In genomic region chr6:123497025-123497424, GRCh38 we compare ENCODE assay signal across 37 cellular contexts.
"Had no signal": no experiment of that assay in that cellular context is flagged by ENCODE, and none has a peak within 500 bp of the region (broad histone marks: within the 10 kb centered on the region; RNA-seq: fewer than 3 reads in every experiment).

No MANE protein-coding gene starts in this region.

- H3K27ac Mint-ChIP-seq: activated naive CD4-positive, alpha-beta T cell treated with anti-CD3 and anti-CD28 coated beads for 36 hours; activated naive CD4-positive, alpha-beta T cell treated with anti-CD3 and anti-CD28 coated beads, Interleukin-2, amount 10 ng/mL, durations not matched to agents 7 days and 5 days; activated naive CD4-positive, alpha-beta T cell treated with anti-CD3 and anti-CD28 coated beads, Interleukin-2, amount 50 U/mL, for 24 hours; activated naive CD4-positive, alpha-beta T cell treated with anti-CD3 and anti-CD28 coated beads, Interleukin-2, amount 50 U/mL, for 72 hours; activated naive CD8-positive, alpha-beta T cell; activated naive CD8-positive, alpha-beta T cell treated with anti-CD3 and anti-CD28 coated beads for 36 hours; activated naive CD8-positive, alpha-beta T cell treated with anti-CD3 and anti-CD28 coated beads, Interleukin-2, amount 10 ng/mL, durations not matched to agents 7 days and 5 days; activated naive CD8-positive, alpha-beta T cell treated with anti-CD3 and anti-CD28 coated beads, Interleukin-2, amount 50 U/mL, for 24 hours; activated T-cell treated with anti-CD3 and anti-CD28 coated beads, Interleukin-2, amount 50 U/mL, for 24 hours; activated T-cell treated with anti-CD3 and anti-CD28 coated beads, Interleukin-2, amount 50 U/mL, for 72 hours; activated T-helper 1 cell treated with anti-CD3 and anti-CD28 coated beads, Interleukin-12 subunit alpha, Interleukin-12 subunit beta, Interleukin-2, Interleukin-4 antibody, amounts not matched to agents 30 ng/mL and 10 ng/mL and 1 ng/mL, durations not matched to agents 14 hours and 24 hours and 36 hours; activated T-helper 17 cell treated with anti-CD3 and anti-CD28 coated beads, Interleukin-2, amount 50 U/mL, for 72 hours; activated T-helper 2 cell treated with anti-CD3 and anti-CD28 coated beads, Interferon-gamma antibody, Interleukin-2, Interleukin-4, amounts not matched to agents 10 μg/mL and 5 μg/mL and 100 μg/mL, durations not matched to agents 14 hours and 24 hours and 36 hours; brain had no signal

- H3K4me1 Mint-ChIP-seq: activated naive CD4-positive, alpha-beta T cell treated with anti-CD3 and anti-CD28 coated beads, Interleukin-2, amount 10 ng/mL, durations not matched to agents 7 days and 5 days; activated naive CD4-positive, alpha-beta T cell treated with anti-CD3 and anti-CD28 coated beads, Interleukin-2, amount 50 U/mL, for 24 hours; activated naive CD8-positive, alpha-beta T cell treated with anti-CD3 and anti-CD28 coated beads for 36 hours; activated naive CD8-positive, alpha-beta T cell treated with anti-CD3 and anti-CD28 coated beads, Interleukin-2, amount 10 ng/mL, durations not matched to agents 7 days and 5 days; activated naive CD8-positive, alpha-beta T cell treated with anti-CD3 and anti-CD28 coated beads, Interleukin-2, amount 50 U/mL, for 24 hours; activated T-helper 17 cell treated with anti-CD3 and anti-CD28 coated beads, Interleukin-2, amount 50 U/mL, for 72 hours; brain; central memory CD8-positive, alpha-beta T cell had no signal

- H3K27me3 ChIP-seq: adrenal gland, ascending aorta, body of pancreas, brain microvascular endothelial cell, breast epithelium, cardiac muscle cell had no signal

- DNase-seq: activated effector memory CD4-positive, alpha-beta T cell treated with anti-CD3 and anti-CD28 coated beads, Interleukin-2, amount 50 U/mL, for 16 hours; activated effector memory CD4-positive, alpha-beta T cell treated with Interleukin-2 at 50 U/mL for 16 hours; activated gamma-delta T cell; activated gamma-delta T cell treated with Interleukin-2 at 50 U/mL for 16 hours; activated naive CD4-positive, alpha-beta T cell; activated naive CD4-positive, alpha-beta T cell treated with anti-CD3 and anti-CD28 coated beads for 36 hours; activated naive CD4-positive, alpha-beta T cell treated with anti-CD3 and anti-CD28 coated beads, Interleukin-2, amount 10 ng/mL, durations not matched to agents 7 days and 5 days; activated naive CD4-positive, alpha-beta T cell treated with anti-CD3 and anti-CD28 coated beads, Interleukin-2, amount 50 U/mL, for 16 hours; activated naive CD4-positive, alpha-beta T cell treated with Interleukin-2 at 50 U/mL for 16 hours; activated naive CD8-positive, alpha-beta T cell treated with anti-CD3 and anti-CD28 coated beads for 36 hours; activated naive CD8-positive, alpha-beta T cell treated with anti-CD3 and anti-CD28 coated beads, Interleukin-2, amount 10 ng/mL, durations not matched to agents 7 days and 5 days; activated naive CD8-positive, alpha-beta T cell treated with anti-CD3 and anti-CD28 coated beads, Interleukin-2, amount 50 U/mL, for 24 hours; activated T-cell treated with anti-CD3 and anti-CD28 coated beads, Interleukin-2, amount 50 U/mL, for 24 hours; activated T-cell treated with anti-CD3 and anti-CD28 coated beads, Interleukin-2, amount 50 U/mL, for 4 hours; activated T-cell treated with anti-CD3 and anti-CD28 coated beads, Interleukin-2, amount 50 U/mL, for 48 hours; activated T-cell treated with anti-CD3 and anti-CD28 coated beads, Interleukin-2, amount 50 U/mL, for 72 hours; adrenal gland; amniotic stem cell; amygdala; anterior cingulate cortex; aorta; body of pancreas; brain microvascular endothelial cell; caudate nucleus; central memory CD4-positive, alpha-beta T cell; cerebellar nuclear complex had no signal

- H3K36me3 ChIP-seq: adrenal gland, ascending aorta, brain microvascular endothelial cell, breast epithelium had no signal

- H3K9me3 Mint-ChIP-seq: activated naive CD4-positive, alpha-beta T cell treated with anti-CD3 and anti-CD28 coated beads for 36 hours; activated naive CD4-positive, alpha-beta T cell treated with anti-CD3 and anti-CD28 coated beads, Interleukin-2, amount 10 ng/mL, durations not matched to agents 7 days and 5 days; activated naive CD4-positive, alpha-beta T cell treated with anti-CD3 and anti-CD28 coated beads, Interleukin-2, amount 50 U/mL, for 24 hours; activated naive CD4-positive, alpha-beta T cell treated with anti-CD3 and anti-CD28 coated beads, Interleukin-2, amount 50 U/mL, for 72 hours; activated naive CD8-positive, alpha-beta T cell treated with anti-CD3 and anti-CD28 coated beads for 36 hours; activated naive CD8-positive, alpha-beta T cell treated with anti-CD3 and anti-CD28 coated beads, Interleukin-2, amount 10 ng/mL, durations not matched to agents 7 days and 5 days; activated naive CD8-positive, alpha-beta T cell treated with anti-CD3 and anti-CD28 coated beads, Interleukin-2, amount 50 U/mL, for 24 hours; activated T-cell treated with anti-CD3 and anti-CD28 coated beads, Interleukin-2, amount 50 U/mL, for 24 hours; activated T-cell treated with anti-CD3 and anti-CD28 coated beads, Interleukin-2, amount 50 U/mL, for 72 hours; activated T-helper 1 cell treated with anti-CD3 and anti-CD28 coated beads, Interleukin-12 subunit alpha, Interleukin-12 subunit beta, Interleukin-2, Interleukin-4 antibody, amounts not matched to agents 30 ng/mL and 10 ng/mL and 1 ng/mL, durations not matched to agents 14 hours and 24 hours and 36 hours; activated T-helper 17 cell treated with anti-CD3 and anti-CD28 coated beads, Interleukin-2, amount 50 U/mL, for 72 hours; activated T-helper 2 cell treated with anti-CD3 and anti-CD28 coated beads, Interferon-gamma antibody, Interleukin-2, Interleukin-4, amounts not matched to agents 10 μg/mL and 5 μg/mL and 100 μg/mL, durations not matched to agents 14 hours and 24 hours and 36 hours; brain; central memory CD8-positive, alpha-beta T cell had no signal

- H3K36me3 Mint-ChIP-seq: activated naive CD4-positive, alpha-beta T cell treated with anti-CD3 and anti-CD28 coated beads, Interleukin-2, amount 10 ng/mL, durations not matched to agents 7 days and 5 days; activated naive CD4-positive, alpha-beta T cell treated with anti-CD3 and anti-CD28 coated beads, Interleukin-2, amount 50 U/mL, for 24 hours; activated naive CD4-positive, alpha-beta T cell treated with anti-CD3 and anti-CD28 coated beads, Interleukin-2, amount 50 U/mL, for 72 hours; activated naive CD8-positive, alpha-beta T cell; activated naive CD8-positive, alpha-beta T cell treated with anti-CD3 and anti-CD28 coated beads for 36 hours; activated naive CD8-positive, alpha-beta T cell treated with anti-CD3 and anti-CD28 coated beads, Interleukin-2, amount 10 ng/mL, durations not matched to agents 7 days and 5 days; brain had no signal

- H3K4me3 Mint-ChIP-seq: activated naive CD4-positive, alpha-beta T cell treated with anti-CD3 and anti-CD28 coated beads for 36 hours; activated naive CD4-positive, alpha-beta T cell treated with anti-CD3 and anti-CD28 coated beads, Interleukin-2, amount 10 ng/mL, durations not matched to agents 7 days and 5 days; activated naive CD4-positive, alpha-beta T cell treated with anti-CD3 and anti-CD28 coated beads, Interleukin-2, amount 50 U/mL, for 24 hours; activated naive CD8-positive, alpha-beta T cell; activated naive CD8-positive, alpha-beta T cell treated with anti-CD3 and anti-CD28 coated beads for 36 hours; activated naive CD8-positive, alpha-beta T cell treated with anti-CD3 and anti-CD28 coated beads, Interleukin-2, amount 10 ng/mL, durations not matched to agents 7 days and 5 days; activated naive CD8-positive, alpha-beta T cell treated with anti-CD3 and anti-CD28 coated beads, Interleukin-2, amount 50 U/mL, for 24 hours; activated T-cell treated with anti-CD3 and anti-CD28 coated beads, Interleukin-2, amount 50 U/mL, for 24 hours; activated T-cell treated with anti-CD3 and anti-CD28 coated beads, Interleukin-2, amount 50 U/mL, for 4 hours; activated T-cell treated with anti-CD3 and anti-CD28 coated beads, Interleukin-2, amount 50 U/mL, for 72 hours; activated T-helper 1 cell treated with anti-CD3 and anti-CD28 coated beads, Interleukin-12 subunit alpha, Interleukin-12 subunit beta, Interleukin-2, Interleukin-4 antibody, amounts not matched to agents 30 ng/mL and 10 ng/mL and 1 ng/mL, durations not matched to agents 14 hours and 24 hours and 36 hours; activated T-helper 17 cell treated with anti-CD3 and anti-CD28 coated beads, Interleukin-2, amount 50 U/mL, for 72 hours; brain; central memory CD8-positive, alpha-beta T cell had no signal

- H3K27me3 Mint-ChIP-seq: activated naive CD4-positive, alpha-beta T cell treated with anti-CD3 and anti-CD28 coated beads, Interleukin-2, amount 10 ng/mL, durations not matched to agents 7 days and 5 days; activated naive CD4-positive, alpha-beta T cell treated with anti-CD3 and anti-CD28 coated beads, Interleukin-2, amount 50 U/mL, for 24 hours; activated naive CD8-positive, alpha-beta T cell; activated naive CD8-positive, alpha-beta T cell treated with anti-CD3 and anti-CD28 coated beads for 36 hours; activated naive CD8-positive, alpha-beta T cell treated with anti-CD3 and anti-CD28 coated beads, Interleukin-2, amount 10 ng/mL, durations not matched to agents 7 days and 5 days; activated naive CD8-positive, alpha-beta T cell treated with anti-CD3 and anti-CD28 coated beads, Interleukin-2, amount 50 U/mL, for 24 hours; activated T-cell treated with anti-CD3 and anti-CD28 coated beads, Interleukin-2, amount 50 U/mL, for 24 hours; activated T-helper 17 cell treated with anti-CD3 and anti-CD28 coated beads, Interleukin-2, amount 50 U/mL, for 72 hours; central memory CD8-positive, alpha-beta T cell had no signal

- ATAC-seq: activated naive CD4-positive, alpha-beta T cell treated with anti-CD3 and anti-CD28 coated beads, Interleukin-2, amount 50 U/mL, for 72 hours; activated naive CD8-positive, alpha-beta T cell treated with anti-CD3 and anti-CD28 coated beads, Interleukin-2, amount 50 U/mL, for 24 hours; activated T-cell treated with anti-CD3 and anti-CD28 coated beads, Interleukin-2, amount 50 U/mL, for 4 hours; activated T-cell treated with anti-CD3 and anti-CD28 coated beads, Interleukin-2, amount 50 U/mL, for 72 hours; activated T-helper 17 cell treated with anti-CD3 and anti-CD28 coated beads, Interleukin-2, amount 50 U/mL, for 72 hours; body of pancreas had no signal

- H3K9me3 ChIP-seq: adrenal gland, ascending aorta, body of pancreas, breast epithelium had no signal

- H3K4me3 ChIP-seq: adrenal gland, ascending aorta, body of pancreas, breast epithelium, cardiac muscle cell had no signal

- H3K27ac ChIP-seq: adrenal gland, ascending aorta, body of pancreas, brain microvascular endothelial cell, breast epithelium, cardiac muscle cell had no signal

- H3K4me1 ChIP-seq: adrenal gland, ascending aorta, body of pancreas, breast epithelium had no signal
